In the genomic region with DNA sequence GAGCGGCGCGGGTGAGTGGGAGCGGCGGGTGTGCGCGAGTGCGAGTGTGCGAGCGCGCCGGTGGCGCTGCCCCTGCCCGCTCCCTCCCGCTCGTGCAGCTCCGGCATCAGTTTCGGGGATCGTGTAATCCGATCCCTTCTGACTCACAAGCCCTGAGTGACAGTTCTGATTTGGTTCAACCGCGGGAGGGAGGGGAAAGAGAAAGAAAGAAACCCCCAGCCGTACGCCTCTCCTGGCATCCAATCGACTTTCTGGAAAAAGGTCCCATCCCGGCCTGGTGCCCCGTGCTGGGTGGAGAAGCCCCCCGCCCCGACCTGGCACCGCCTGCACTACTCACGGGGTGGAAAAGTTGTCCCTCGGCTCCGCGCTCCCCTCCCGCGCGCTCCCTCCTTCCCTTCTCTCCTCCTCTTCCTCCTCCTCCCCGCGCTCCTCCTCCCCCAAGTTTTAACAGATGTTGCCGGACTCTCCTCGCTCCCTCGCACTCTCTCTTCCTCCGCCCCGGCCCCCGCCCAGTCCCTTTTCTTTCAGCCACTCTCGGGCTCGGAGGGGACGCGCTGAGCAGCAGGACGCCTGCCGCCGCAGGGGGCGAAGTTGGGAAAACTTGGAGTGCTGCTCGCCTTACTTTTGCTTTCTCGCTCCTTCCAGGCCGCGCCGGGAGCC, we compare ENCODE assay signal across 8 cellular contexts. TPM values are rescaled to one million over a fixed set of nuclear protein-coding genes. Genes with fewer than 3 reads are reported as not detected.
DNase-seq lines count a peak whose midpoint lies in the region; ATAC-seq and TF ChIP-seq lines count a peak whose summit lies in the region.

GLI3 (minus strand) TSS at position 48 of the 660 bp plus-strand sequence. CDS start 13,956 bp downstream, outside the sequence.

- no peaks in the 10 kb centered on the region for H3K9me2 ChIP-seq in PC-3 (replicated peaks; ENCODE audit: low read length)

- H4K20me1 ChIP-seq in PC-3 (ENCODE audit: low read length), result 0 out of 2 replicates have a peak, but pooled peaks cover 6% of the 10 kb centered on the region

- ATAC-seq in HG02884 (IDR thresholded peaks at IDR 0.05; ENCODE audit: unreplicated experiment) (peak; percentile 77), PC-3 (peak; percentile 72)

- H3K27ac ChIP-seq in A673 (ENCODE audit: low read depth, low read length, poor library complexity, severe bottlenecking), result peak within 1 kb of the TSS; percentile 88
- peak within 1 kb of the TSS; percentile 65 for H3K27ac ChIP-seq in PC-3 (ENCODE audit: low read length)
- H3K27ac ChIP-seq in caudate nucleus (ENCODE audit: low read depth, low read length), result peak within 1 kb of the TSS; percentile 67

- DNase-seq in A673 (ENCODE audit: low spot score), result peak; percentile 97
- peak; percentile 70 for DNase-seq in GM12865 (ENCODE audit: low read depth)
- peak; percentile 88 for DNase-seq in PC-3
- DNase-seq in caudate nucleus (lab: John Stamatoyannopoulos, UW), result peak in 40 of 61 donors; percentile 12 to 78 (median 58)
- peak; percentile 97 for DNase-seq in iris pigment epithelial cell (ENCODE audit: low read depth)
- no peak for DNase-seq in NCI-H2029 treated with DMSO at 0.1 percent for 48 hours (lab: John Stamatoyannopoulos, UW)

- H3K9me3 ChIP-seq in A673 (ENCODE audit: low read depth, low read length, poor library complexity, severe bottlenecking) (no peaks in the 10 kb centered on the region), PC-3 (ENCODE audit: low read length) (no peaks in the 10 kb centered on the region), skeletal muscle satellite cell (replicated peaks; ENCODE audit: low read length) (no peaks in the 10 kb centered on the region)

- intact Hi-C loops in A673 (cut with micrococcal nuclease; ENCODE audit: unreplicated experiment), result loop anchor here (5.0 to 10.0 kb wide), 2 partner anchors 245 to 608 kb away; no protein-coding TSS in a partner anchor
- intact Hi-C loops in PC-3 (cut with micrococcal nuclease), result loop anchor here (2.0 to 10.0 kb wide), 5 partner anchors 56 to 454 kb away; no protein-coding TSS in a partner anchor

- H2AFZ ChIP-seq in PC-3 (ENCODE audit: low read length), result peak within 1 kb of the TSS; percentile 89

- POLR2A ChIA-PET in A673 (lab: Charles Lee; ENCODE audit: low non-redundant PET), result no interaction called here
- POLR2A ChIA-PET in PC-3 (lab: Charles Lee; ENCODE audit: unreplicated experiment), result interaction anchor here (0.5 kb wide), 1 partner anchor 1342 kb away, joined by 3 read pairs; no protein-coding TSS in a partner anchor

- peak within 1 kb of the TSS; percentile 76 for H3K9ac ChIP-seq in PC-3 (ENCODE audit: low read length)
- peak within 1 kb of the TSS; percentile 85 for H3K9ac ChIP-seq in skeletal muscle satellite cell (ENCODE audit: low read depth, low read length)

- H3K27me3 ChIP-seq in A673 (replicated peaks; ENCODE audit: insufficient read depth, low read depth, low read length, poor library complexity) (no peaks in the 10 kb centered on the region), PC-3 (ENCODE audit: low read length) (no peaks in the 10 kb centered on the region), skeletal muscle satellite cell (ENCODE audit: control insufficient read depth, insufficient read depth, low read length) (no peaks in the 10 kb centered on the region)

- BruUV-seq in A673 (replicated peaks; lab: Mats Ljungman, UMichigan) (no TSS peak), PC-3 (replicated peaks; lab: Mats Ljungman, UMichigan) (no TSS peak)

- H3K4me1 ChIP-seq in A673 (ENCODE audit: insufficient read depth, low read length, poor library complexity, severe bottlenecking) (peaks cover 53% of the 10 kb centered on the region), PC-3 (ENCODE audit: insufficient read depth, low read length) (peaks cover 39% of the 10 kb centered on the region), skeletal muscle satellite cell (ENCODE audit: control insufficient read depth, insufficient read depth, low read length) (peaks cover 30% of the 10 kb centered on the region)

- H3K36me3 ChIP-seq in A673 (ENCODE audit: insufficient read depth, low read length, poor library complexity, severe bottlenecking) (no peaks in the 10 kb centered on the region), PC-3 (ENCODE audit: low read depth, low read length) (no peaks in the 10 kb centered on the region), skeletal muscle satellite cell (ENCODE audit: insufficient read depth, low read length) (no peaks in the 10 kb centered on the region)

- peaks cover 44% of the 10 kb centered on the region for H3K79me2 ChIP-seq in PC-3 (ENCODE audit: low read length)

- TF ChIP-seq CTCF in A673 (conservative IDR thresholded peaks at IDR 0.05; ENCODE audit: low read depth, low read length) (no peak), GM12865 (IDR thresholded peaks at IDR 0.05; ENCODE audit: insufficient read depth, low read depth, low read length, missing control alignments) (no peak), PC-3 (conservative IDR thresholded peaks at IDR 0.05; ENCODE audit: low read depth, low read length) (no peak)

- CTCF ChIA-PET in A673 (lab: Charles Lee), result no interaction called here
- CTCF ChIA-PET in PC-3 (lab: Charles Lee), result no interaction called here

- H3F3A ChIP-seq in PC-3 (ENCODE audit: low read length, unreplicated experiment), result no peaks in the 10 kb centered on the region

- H3K4me2 ChIP-seq in PC-3 (ENCODE audit: low read length), result peak within 1 kb of the TSS; percentile 85
- peak within 1 kb of the TSS; percentile 82 for H3K4me2 ChIP-seq in skeletal muscle satellite cell (ENCODE audit: low read length)

- H3K4me3 ChIP-seq in A673 (ENCODE audit: low read depth, low read length, poor library complexity, severe bottlenecking) (peak within 1 kb of the TSS; percentile 89), GM12865 (ENCODE audit: low read depth, low read length) (peak within 1 kb of the TSS; percentile 85), PC-3 (ENCODE audit: low read length) (peak within 1 kb of the TSS; percentile 92), skeletal muscle satellite cell (ENCODE audit: low read length) (peak within 1 kb of the TSS; percentile 96)

RNA-seq across cellular contexts. Expression of gene GLI3, which starts in this region (rescaled TPM):
- total RNA-seq in A673 (2021) (52.6 and 58.7 TPM in 2 replicates), PC-3 (2014; rRNA removed) (3.5 and 9.6 TPM in 2 replicates)
- total RNA-seq in skeletal muscle satellite cell (2012; rRNA removed), result 2.8 and 3.1 TPM in 2 replicates
